25 cellular contexts compared by ENCODE assay signal in the genomic region with DNA sequence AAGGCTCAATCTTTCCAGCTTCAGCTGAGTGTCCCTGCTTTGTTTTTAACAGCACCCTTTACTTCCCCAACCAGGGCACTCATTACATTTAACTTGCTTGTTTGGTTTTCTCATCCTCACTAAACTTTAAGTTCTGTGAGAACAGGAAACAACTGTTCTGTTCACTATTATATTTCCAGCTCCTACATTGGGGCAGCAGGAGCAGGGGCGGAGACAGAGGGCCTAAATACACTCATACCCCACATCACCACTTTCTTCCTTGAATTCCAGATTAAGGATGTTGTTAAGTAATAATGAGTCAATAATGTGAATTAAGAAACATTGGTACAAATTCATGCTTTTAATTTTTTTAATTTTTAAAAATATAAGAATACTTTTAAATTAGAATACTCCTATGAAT. TPM values are rescaled to one million over a fixed set of nuclear protein-coding genes. Genes with fewer than 3 reads are reported as not detected.
DNase-seq lines count a peak whose midpoint lies in the region; ATAC-seq, FAIRE-seq and TF ChIP-seq lines count a peak whose summit lies in the region.
"Had no signal": no experiment of that assay in that cellular context is flagged by ENCODE, and none has a peak within 500 bp of the region (broad histone marks: within the 10 kb centered on the region; RNA-seq: fewer than 3 reads in every experiment).

No MANE protein-coding gene starts in this region.

- H3K4me1 Mint-ChIP-seq in natural killer cell (peaks cover 5 to 22% of the 10 kb centered on the region in 2 donors), activated B cell treated with CpG ODN at 0.5 μM for 24 hours (peaks cover 91% of the 10 kb centered on the region), memory B cell (peaks cover 51% of the 10 kb centered on the region)
- peaks cover 18% of the 10 kb centered on the region in 2 donors for H3K4me1 Mint-ChIP-seq in natural killer cell treated with Interleukin-12 subunit alpha and Interleukin-12 subunit beta and Interleukin-15 and Interleukin-18, amount 100 ng/mL, for 72 hours (ENCODE audit: low read depth in 2 of 2)
- peaks cover 6% of the 10 kb centered on the region for H3K4me1 Mint-ChIP-seq in activated T-helper 17 cell treated with anti-CD3 and anti-CD28 coated beads, Interleukin-2, amount 50 U/mL, for 72 hours

- DNase-seq in natural killer cell: no peak
- no peak for DNase-seq in natural killer cell treated with Interleukin-12 subunit alpha and Interleukin-12 subunit beta and Interleukin-15 and Interleukin-18, amount 100 ng/mL, for 72 hours (ENCODE audit: low spot score)
- DNase-seq in activated B cell treated with CpG ODN at 0.5 μM for 24 hours: no peak
- no peak for DNase-seq in memory B cell (ENCODE audit: low spot score in 2 of 2)
- DNase-seq in GM19238 (ENCODE audit: insufficient read length, low spot score): no peak
- no peak for DNase-seq in kidney
- DNase-seq in left colon: no peak
- DNase-seq: activated CD4-positive, alpha-beta T cell treated with anti-CD3 and anti-CD28 coated beads, Interleukin-2, amount 10 ng/mL, durations not matched to agents 24 days and 14 days; Calu3; effector CD4-positive, alpha-beta T cell; erythroblast; foreskin fibroblast; HCEC 1CT; heart right ventricle; NCI-H1092; NCI-H187; NCI-H524 treated with DMSO at 0.1 percent for 48 hours; RPMI8226; SK-N-SH; T-helper 2 cell had no signal

- H3K9ac ChIP-seq in kidney (ENCODE audit: low read length in 2 of 2): no peak overlapping the region
- H3K9ac ChIP-seq: SK-N-SH had no signal

- H3K4me3 Mint-ChIP-seq in natural killer cell (no peak overlapping the region), activated B cell treated with CpG ODN at 0.5 μM for 24 hours (peak overlapping the region; percentile 44), memory B cell (peak overlapping the region; percentile 40)
- H3K4me3 Mint-ChIP-seq in natural killer cell treated with Interleukin-12 subunit alpha and Interleukin-12 subunit beta and Interleukin-15 and Interleukin-18, amount 100 ng/mL, for 72 hours: no peak overlapping the region
- no peak overlapping the region for H3K4me3 Mint-ChIP-seq in activated T-helper 17 cell treated with anti-CD3 and anti-CD28 coated beads, Interleukin-2, amount 50 U/mL, for 72 hours
- H3K4me3 Mint-ChIP-seq: activated CD4-positive, alpha-beta T cell treated with anti-CD3 and anti-CD28 coated beads, Interleukin-2, amount 10 ng/mL, durations not matched to agents 24 days and 14 days; brain had no signal

- CTCF ChIA-PET in activated B cell treated with CpG ODN at 0.5 μM for 24 hours (lab: Charles Lee): no interaction called here

- H3K9me3 ChIP-seq in kidney (ENCODE audit: control insufficient read depth in 1 of 2, low read length in 2 of 2): no peaks in the 10 kb centered on the region
- H3K9me3 ChIP-seq: heart right ventricle, SK-N-SH, suprapubic skin had no signal

- TF ChIP-seq CTCF in natural killer cell (IDR thresholded peaks at IDR 0.05): no peak
- TF ChIP-seq CTCF in activated B cell treated with CpG ODN at 0.5 μM for 24 hours (IDR thresholded peaks at IDR 0.05): no peak
- TF ChIP-seq CTCF in kidney (IDR thresholded peaks at IDR 0.05; ENCODE audit: borderline replicate concordance, extremely low read depth, insufficient read depth): no peak

- no peak overlapping the region for H3K27ac ChIP-seq in kidney (ENCODE audit: low read depth in 2 of 2, low read length in 2 of 2)
- H3K27ac ChIP-seq: suprapubic skin had no signal

- H3K4me1 ChIP-seq in kidney (ENCODE audit: control insufficient read depth in 1 of 2, insufficient read depth in 1 of 2, low read depth in 1 of 2, low read length in 2 of 2): peaks cover 0 to 3% of the 10 kb centered on the region in 2 donors

- H3K27ac Mint-ChIP-seq in natural killer cell (peak overlapping the region; percentile 33 to 57), activated B cell treated with CpG ODN at 0.5 μM for 24 hours (peak overlapping the region; percentile 95), memory B cell (peak overlapping the region; percentile 85)
- no peak overlapping the region for H3K27ac Mint-ChIP-seq in natural killer cell treated with Interleukin-12 subunit alpha and Interleukin-12 subunit beta and Interleukin-15 and Interleukin-18, amount 100 ng/mL, for 72 hours
- no peak overlapping the region for H3K27ac Mint-ChIP-seq in activated T-helper 17 cell treated with anti-CD3 and anti-CD28 coated beads, Interleukin-2, amount 50 U/mL, for 72 hours
- H3K27ac Mint-ChIP-seq: activated CD4-positive, alpha-beta T cell treated with anti-CD3 and anti-CD28 coated beads, Interleukin-2, amount 10 ng/mL, durations not matched to agents 24 days and 14 days; brain had no signal

- H3K36me3 Mint-ChIP-seq in natural killer cell: peaks cover 9% of the 10 kb centered on the region
- H3K36me3 Mint-ChIP-seq in natural killer cell treated with Interleukin-12 subunit alpha and Interleukin-12 subunit beta and Interleukin-15 and Interleukin-18, amount 100 ng/mL, for 72 hours: peaks cover 11% of the 10 kb centered on the region
- peaks cover 69% of the 10 kb centered on the region for H3K36me3 Mint-ChIP-seq in activated B cell treated with CpG ODN at 0.5 μM for 24 hours (ENCODE audit: low read depth)
- H3K36me3 Mint-ChIP-seq in memory B cell: peaks cover 31% of the 10 kb centered on the region
- H3K36me3 Mint-ChIP-seq in activated T-helper 17 cell treated with anti-CD3 and anti-CD28 coated beads, Interleukin-2, amount 50 U/mL, for 72 hours (ENCODE audit: low read depth): peaks cover 73% of the 10 kb centered on the region

- H3K9me3 Mint-ChIP-seq in natural killer cell (no peaks in the 10 kb centered on the region), activated B cell treated with CpG ODN at 0.5 μM for 24 hours (peaks cover 2% of the 10 kb centered on the region), memory B cell (no peaks in the 10 kb centered on the region)
- H3K9me3 Mint-ChIP-seq in natural killer cell treated with Interleukin-12 subunit alpha and Interleukin-12 subunit beta and Interleukin-15 and Interleukin-18, amount 100 ng/mL, for 72 hours: no peaks in the 10 kb centered on the region
- H3K9me3 Mint-ChIP-seq in activated T-helper 17 cell treated with anti-CD3 and anti-CD28 coated beads, Interleukin-2, amount 50 U/mL, for 72 hours: no peaks in the 10 kb centered on the region
- H3K9me3 Mint-ChIP-seq: activated CD4-positive, alpha-beta T cell treated with anti-CD3 and anti-CD28 coated beads, Interleukin-2, amount 10 ng/mL, durations not matched to agents 24 days and 14 days; brain had no signal

- POLR2A ChIA-PET in activated B cell treated with CpG ODN at 0.5 μM for 24 hours (lab: Charles Lee): no interaction called here

- intact Hi-C loops in natural killer cell (cut with micrococcal nuclease) (no loop called here), activated B cell treated with CpG ODN at 0.5 μM for 24 hours (cut with micrococcal nuclease) (loop anchor here (10.0 kb wide), 2 partner anchors 459 to 491 kb away; a partner anchor contains a TSS), kidney (cut with DNase I) (no loop called here), left colon (cut with DNase I, micrococcal nuclease) (no loop called here)

- no peak for FAIRE-seq in kidney (lab: Jason Lieb, UNC)
- FAIRE-seq: urothelium cell line had no signal

- ATAC-seq in natural killer cell (no peak), activated B cell treated with CpG ODN at 0.5 μM for 24 hours (ENCODE audit: low read depth) (no peak), memory B cell (ENCODE audit: low read depth) (no peak), left colon (no peak)
- no peak for ATAC-seq in natural killer cell treated with Interleukin-12 subunit alpha and Interleukin-12 subunit beta and Interleukin-15 and Interleukin-18, amount 100 ng/mL, for 72 hours
- no peak for ATAC-seq in activated T-helper 17 cell treated with anti-CD3 and anti-CD28 coated beads, Interleukin-2, amount 50 U/mL, for 72 hours (replicated peaks)
- ATAC-seq: heart right ventricle, left lobe of liver had no signal

- H3K27me3 Mint-ChIP-seq in natural killer cell (ENCODE audit: low read depth in 2 of 2): no peaks in the 10 kb centered on the region
- H3K27me3 Mint-ChIP-seq in natural killer cell treated with Interleukin-12 subunit alpha and Interleukin-12 subunit beta and Interleukin-15 and Interleukin-18, amount 100 ng/mL, for 72 hours: no peaks in the 10 kb centered on the region
- no peaks in the 10 kb centered on the region for H3K27me3 Mint-ChIP-seq in activated B cell treated with CpG ODN at 0.5 μM for 24 hours
- no peaks in the 10 kb centered on the region for H3K27me3 Mint-ChIP-seq in memory B cell
- H3K27me3 Mint-ChIP-seq in activated T-helper 17 cell treated with anti-CD3 and anti-CD28 coated beads, Interleukin-2, amount 50 U/mL, for 72 hours: no peaks in the 10 kb centered on the region
- H3K27me3 Mint-ChIP-seq: activated CD4-positive, alpha-beta T cell treated with anti-CD3 and anti-CD28 coated beads, Interleukin-2, amount 10 ng/mL, durations not matched to agents 24 days and 14 days had no signal

- no peak overlapping the region for H3K4me3 ChIP-seq in kidney (ENCODE audit: low read length in 2 of 2)
- H3K4me3 ChIP-seq: heart right ventricle, suprapubic skin had no signal

- H3K36me3 ChIP-seq in kidney (ENCODE audit: control insufficient read depth in 1 of 2, insufficient read depth in 2 of 2, low read length in 2 of 2): no peaks in the 10 kb centered on the region

RNA-seq across cellular contexts. Expression of a gene that starts 6.0 kb away (rescaled TPM):
- 10 to 100 TPM; 35.8 to 40.8 (median 36.4) TPM for total RNA-seq in natural killer cell
- total RNA-seq in natural killer cell treated with Interleukin-12 subunit alpha and Interleukin-12 subunit beta and Interleukin-15 and Interleukin-18, amount 100 ng/mL, for 72 hours: 10 to 100 TPM; 22.5 to 25.7 TPM
- 61.8 and 77.6 TPM in 2 replicates for total RNA-seq in activated B cell treated with CpG ODN at 0.5 μM for 24 hours
- total RNA-seq in kidney: 31.9 TPM
- 54.5 TPM for polyA plus RNA-seq in kidney (ENCODE audit: insufficient read depth, low read depth, low replicate concordance)
- 10 to 100 TPM; 59.8 to 62.1 TPM for total RNA-seq in left colon
- 10 to 100 TPM; 20.6 to 27.2 TPM for total RNA-seq in activated T-helper 17 cell treated with anti-CD3 and anti-CD28 coated beads, Interleukin-2, amount 50 U/mL, for 72 hours

RNA-seq across cellular contexts. Expression of a gene that starts 6.2 kb away (rescaled TPM):
- total RNA-seq in natural killer cell (10 to 100 TPM; 35.4 to 49.5 (median 40.9) TPM), activated B cell treated with CpG ODN at 0.5 μM for 24 hours (74.4 and 87.0 TPM in 2 replicates), kidney (35.7 TPM), left colon (10 to 100 TPM; 30.8 to 37.0 TPM)
- 10 to 100 TPM; 34.5 to 41.6 TPM for total RNA-seq in natural killer cell treated with Interleukin-12 subunit alpha and Interleukin-12 subunit beta and Interleukin-15 and Interleukin-18, amount 100 ng/mL, for 72 hours
- 19.2 TPM for polyA plus RNA-seq in kidney (ENCODE audit: insufficient read depth, low read depth, low replicate concordance)
- total RNA-seq in activated T-helper 17 cell treated with anti-CD3 and anti-CD28 coated beads, Interleukin-2, amount 50 U/mL, for 72 hours: 10 to 100 TPM; 31.3 to 31.4 TPM

Comparison
In these comparisons a context has a peak if more than half of its experiments do, and no peak if none do; other contexts are left out.
1. H3K27ac Mint-ChIP-seq: peak in natural killer cell (2 of 2), activated B cell treated with CpG ODN at 0.5 μM for 24 hours (single experiment) and memory B cell (single experiment); none in natural killer cell treated with Interleukin-12 subunit alpha and Interleukin-12 subunit beta and Interleukin-15 and Interleukin-18, amount 100 ng/mL, for 72 hours (0 of 2) and activated T-helper 17 cell treated with anti-CD3 and anti-CD28 coated beads, Interleukin-2, amount 50 U/mL, for 72 hours (single experiment).
2. H3K4me3 Mint-ChIP-seq: peak in activated B cell treated with CpG ODN at 0.5 μM for 24 hours (single experiment) and memory B cell (single experiment); none in natural killer cell (single experiment), natural killer cell treated with Interleukin-12 subunit alpha and Interleukin-12 subunit beta and Interleukin-15 and Interleukin-18, amount 100 ng/mL, for 72 hours (single experiment) and activated T-helper 17 cell treated with anti-CD3 and anti-CD28 coated beads, Interleukin-2, amount 50 U/mL, for 72 hours (single experiment).